Comparison of ENCODE assay signal across 8 cellular contexts in the genomic region with DNA sequence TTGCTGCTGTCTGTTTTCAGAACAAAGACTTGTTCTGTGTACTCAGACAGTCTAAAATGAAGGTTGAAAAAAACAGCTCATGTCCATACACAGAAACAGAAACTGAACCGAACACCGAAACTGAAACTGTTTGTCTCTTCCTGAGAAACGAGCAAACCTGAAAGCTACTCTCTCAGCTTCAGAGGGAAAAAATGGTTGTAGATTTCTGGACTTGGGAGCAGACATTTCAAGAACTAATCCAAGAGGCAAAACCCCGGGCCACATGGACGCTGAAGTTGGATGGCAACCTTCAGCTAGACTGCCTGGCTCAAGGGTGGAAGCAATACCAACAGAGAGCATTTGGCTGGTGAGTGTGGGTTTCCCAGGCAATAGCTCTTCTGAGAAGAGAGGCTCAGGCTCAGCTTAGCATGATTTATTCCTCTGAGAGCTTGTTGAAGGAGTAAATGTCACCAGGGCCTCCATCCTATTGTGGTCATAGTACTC. TPM values are rescaled to one million over a fixed set of nuclear protein-coding genes. Genes with fewer than 3 reads are reported as not detected.
DNase-seq lines count a peak whose midpoint lies in the region; ATAC-seq and TF ChIP-seq lines count a peak whose summit lies in the region.

A gene with protein sequence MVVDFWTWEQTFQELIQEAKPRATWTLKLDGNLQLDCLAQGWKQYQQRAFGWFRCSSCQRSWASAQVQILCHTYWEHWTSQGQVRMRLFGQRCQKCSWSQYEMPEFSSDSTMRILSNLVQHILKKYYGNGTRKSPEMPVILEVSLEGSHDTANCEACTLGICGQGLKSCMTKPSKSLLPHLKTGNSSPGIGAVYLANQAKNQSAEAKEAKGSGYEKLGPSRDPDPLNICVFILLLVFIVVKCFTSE (plus strand): TSS at position 135 of the 483 bp plus-strand sequence. CDS start 57 bp downstream, at position 192.

- ATAC-seq in GM19025 (IDR thresholded peaks at IDR 0.05; ENCODE audit: low read depth, unreplicated experiment) (peak; percentile 94), HG03139 (IDR thresholded peaks at IDR 0.05; ENCODE audit: unreplicated experiment) (peak; percentile 90)

- H3K27ac ChIP-seq in breast epithelium (peak within 1 kb of the TSS; percentile 92 to 97), liver (ENCODE audit: low read depth in 1 of 2, low read length in 2 of 2) (peak within 1 kb of the TSS; percentile 94 to 95)

- peak in 1 of 2 donors; percentile 13 for TF ChIP-seq RAD21 in liver (IDR thresholded peaks at IDR 0.05)

- peak; percentile 73 for DNase-seq in Ammon's horn (ENCODE audit: low spot score)
- no peak for DNase-seq in breast epithelium (ENCODE audit: low spot score in 2 of 2)
- DNase-seq in stimulated activated CD8-positive, alpha-beta memory T cell treated with anti-CD3 and anti-CD28 coated beads, Interleukin-4, amount 100 ng/mL, for 48 hours = peak; percentile 50
- no peak for DNase-seq in NCI-H526 (lab: John Stamatoyannopoulos, UW)

- peak within 1 kb of the TSS; percentile 48 to 74 (median 54) for H3K4me3 ChIP-seq in breast epithelium
- H3K4me3 ChIP-seq in liver (ENCODE audit: low read depth in 1 of 3, low read length in 3 of 3) = peak within 1 kb of the TSS; percentile 42 to 90 (median 71)

- WGBS in liver = 0% methylated on average over 5 of the region's 5 CpGs

- H3K4me1 ChIP-seq in breast epithelium (no peaks in the 10 kb centered on the region), liver (ENCODE audit: control insufficient read depth in 4 of 4, insufficient read depth in 4 of 4, low read length in 3 of 4) (peaks cover 2 to 21% (median 10%) of the 10 kb centered on the region in 4 donors)

- intact Hi-C loops in T-helper 1 cell treated with Interleukin-12 subunit alpha and Interleukin-12 subunit beta and Interleukin-4 antibody, amounts not matched to agents 30 ng/mL and 1 ng/mL, for 36 hours (cut with micrococcal nuclease) = loop anchor here (1.0 to 10.0 kb wide), 15 partner anchors 49 to 1957 kb away; a partner anchor contains a TSS
- intact Hi-C loops in breast epithelium (cut with DNase I; ENCODE audit: low total_unique reads) = no loop called here

- H3K27me3 ChIP-seq in breast epithelium (no peaks in the 10 kb centered on the region), liver (ENCODE audit: control insufficient read depth in 4 of 4, insufficient read depth in 4 of 4, low read length in 3 of 4) (no peaks in the 10 kb centered on the region)

- no peak for TF ChIP-seq CTCF in breast epithelium (IDR thresholded peaks at IDR 0.05)
- no peak for TF ChIP-seq CTCF in liver (IDR thresholded peaks at IDR 0.05; ENCODE audit: low read depth, low read length, missing input control)

- peak within 1 kb of the TSS; percentile 98 to 100 for H3K9ac ChIP-seq in liver (ENCODE audit: low read depth in 1 of 2, low read length in 2 of 2)

- H3K9me3 ChIP-seq in breast epithelium (peaks cover 0 to 6% of the 10 kb centered on the region in 2 donors), liver (ENCODE audit: control insufficient read depth in 4 of 4, low read length in 3 of 4) (no peaks in the 10 kb centered on the region)

- H3K36me3 ChIP-seq in breast epithelium (no peaks in the 10 kb centered on the region), liver (ENCODE audit: control insufficient read depth in 4 of 4, insufficient read depth in 3 of 4, low read depth in 1 of 4, low read length in 3 of 4) (peaks cover 0 to 14% (median 9%) of the 10 kb centered on the region in 4 donors)

- no peak for TF ChIP-seq POLR2A in breast epithelium (IDR thresholded peaks at IDR 0.05)

TF ChIP-seq in liver, 16 proteins besides CTCF, POLR2A, EP300 and RAD21:
- TF ChIP-seq, protein P1, sequence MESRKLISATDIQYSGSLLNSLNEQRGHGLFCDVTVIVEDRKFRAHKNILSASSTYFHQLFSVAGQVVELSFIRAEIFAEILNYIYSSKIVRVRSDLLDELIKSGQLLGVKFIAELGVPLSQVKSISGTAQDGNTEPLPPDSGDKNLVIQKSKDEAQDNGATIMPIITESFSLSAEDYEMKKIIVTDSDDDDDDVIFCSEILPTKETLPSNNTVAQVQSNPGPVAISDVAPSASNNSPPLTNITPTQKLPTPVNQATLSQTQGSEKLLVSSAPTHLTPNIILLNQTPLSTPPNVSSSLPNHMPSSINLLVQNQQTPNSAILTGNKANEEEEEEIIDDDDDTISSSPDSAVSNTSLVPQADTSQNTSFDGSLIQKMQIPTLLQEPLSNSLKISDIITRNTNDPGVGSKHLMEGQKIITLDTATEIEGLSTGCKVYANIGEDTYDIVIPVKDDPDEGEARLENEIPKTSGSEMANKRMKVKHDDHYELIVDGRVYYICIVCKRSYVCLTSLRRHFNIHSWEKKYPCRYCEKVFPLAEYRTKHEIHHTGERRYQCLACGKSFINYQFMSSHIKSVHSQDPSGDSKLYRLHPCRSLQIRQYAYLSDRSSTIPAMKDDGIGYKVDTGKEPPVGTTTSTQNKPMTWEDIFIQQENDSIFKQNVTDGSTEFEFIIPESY (IDR thresholded peaks at IDR 0.05) = no peak
- TF ChIP-seq NR2F2 (IDR thresholded peaks at IDR 0.05) (no peak), HNF4A (conservative IDR thresholded peaks at IDR 0.05) (no peak), YY1 (IDR thresholded peaks at IDR 0.05) (peak; percentile 86), EGR1 (IDR thresholded peaks at IDR 0.05; ENCODE audit: low read depth in 2 of 2) (no peak), JUND (IDR thresholded peaks at IDR 0.05) (peak in 1 of 2 donors; percentile 7), FOXA1 (IDR thresholded peaks at IDR 0.05) (no peak), RXRA (IDR thresholded peaks at IDR 0.05) (peak in 1 of 2 donors; percentile 4), HNF4G (IDR thresholded peaks at IDR 0.05) (no peak), TAF1 (conservative IDR thresholded peaks at IDR 0.05) (peak; percentile 53), GABPA (IDR thresholded peaks at IDR 0.05 in 1 of 2, conservative IDR thresholded peaks at IDR 0.05 in 1 of 2) (peak in 1 of 2 donors; percentile 20), FOXA2 (IDR thresholded peaks at IDR 0.05) (no peak), SP1 (IDR thresholded peaks at IDR 0.05) (peak; percentile 36)
- TF ChIP-seq, protein P2, sequence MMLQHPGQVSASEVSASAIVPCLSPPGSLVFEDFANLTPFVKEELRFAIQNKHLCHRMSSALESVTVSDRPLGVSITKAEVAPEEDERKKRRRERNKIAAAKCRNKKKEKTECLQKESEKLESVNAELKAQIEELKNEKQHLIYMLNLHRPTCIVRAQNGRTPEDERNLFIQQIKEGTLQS (IDR thresholded peaks at IDR 0.05) = no peak
- TF ChIP-seq, protein P3, sequence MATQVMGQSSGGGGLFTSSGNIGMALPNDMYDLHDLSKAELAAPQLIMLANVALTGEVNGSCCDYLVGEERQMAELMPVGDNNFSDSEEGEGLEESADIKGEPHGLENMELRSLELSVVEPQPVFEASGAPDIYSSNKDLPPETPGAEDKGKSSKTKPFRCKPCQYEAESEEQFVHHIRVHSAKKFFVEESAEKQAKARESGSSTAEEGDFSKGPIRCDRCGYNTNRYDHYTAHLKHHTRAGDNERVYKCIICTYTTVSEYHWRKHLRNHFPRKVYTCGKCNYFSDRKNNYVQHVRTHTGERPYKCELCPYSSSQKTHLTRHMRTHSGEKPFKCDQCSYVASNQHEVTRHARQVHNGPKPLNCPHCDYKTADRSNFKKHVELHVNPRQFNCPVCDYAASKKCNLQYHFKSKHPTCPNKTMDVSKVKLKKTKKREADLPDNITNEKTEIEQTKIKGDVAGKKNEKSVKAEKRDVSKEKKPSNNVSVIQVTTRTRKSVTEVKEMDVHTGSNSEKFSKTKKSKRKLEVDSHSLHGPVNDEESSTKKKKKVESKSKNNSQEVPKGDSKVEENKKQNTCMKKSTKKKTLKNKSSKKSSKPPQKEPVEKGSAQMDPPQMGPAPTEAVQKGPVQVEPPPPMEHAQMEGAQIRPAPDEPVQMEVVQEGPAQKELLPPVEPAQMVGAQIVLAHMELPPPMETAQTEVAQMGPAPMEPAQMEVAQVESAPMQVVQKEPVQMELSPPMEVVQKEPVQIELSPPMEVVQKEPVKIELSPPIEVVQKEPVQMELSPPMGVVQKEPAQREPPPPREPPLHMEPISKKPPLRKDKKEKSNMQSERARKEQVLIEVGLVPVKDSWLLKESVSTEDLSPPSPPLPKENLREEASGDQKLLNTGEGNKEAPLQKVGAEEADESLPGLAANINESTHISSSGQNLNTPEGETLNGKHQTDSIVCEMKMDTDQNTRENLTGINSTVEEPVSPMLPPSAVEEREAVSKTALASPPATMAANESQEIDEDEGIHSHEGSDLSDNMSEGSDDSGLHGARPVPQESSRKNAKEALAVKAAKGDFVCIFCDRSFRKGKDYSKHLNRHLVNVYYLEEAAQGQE (IDR thresholded peaks at IDR 0.05) = no peak
- TF ChIP-seq, protein P4, sequence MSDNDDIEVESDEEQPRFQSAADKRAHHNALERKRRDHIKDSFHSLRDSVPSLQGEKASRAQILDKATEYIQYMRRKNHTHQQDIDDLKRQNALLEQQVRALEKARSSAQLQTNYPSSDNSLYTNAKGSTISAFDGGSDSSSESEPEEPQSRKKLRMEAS (IDR thresholded peaks at IDR 0.05) = peak; percentile 21

RNA-seq across cellular contexts. Expression of the gene that starts here (rescaled TPM):
- 21.3 and 21.6 TPM in 2 replicates for total RNA-seq in T-helper 1 cell treated with Interleukin-12 subunit alpha and Interleukin-12 subunit beta and Interleukin-4 antibody, amounts not matched to agents 30 ng/mL and 1 ng/mL, for 36 hours
- 1 to 10 TPM in 2 of 3 donors, under 1 TPM in 1; 0.32 to 7.2 (median 2.3) TPM for total RNA-seq in breast epithelium
- 1 to 10 TPM in 1 of 2 donors, under 1 TPM in 1; 0.93 to 1.8 TPM for total RNA-seq in liver
- 1 to 10 TPM; 2.3 to 3.4 TPM for polyA plus RNA-seq in liver

Comparison
In these comparisons a context has a peak if more than half of its experiments do, and no peak if none do; other contexts are left out.
1. DNase-seq: peak in Ammon's horn (single experiment) and stimulated activated CD8-positive, alpha-beta memory T cell treated with anti-CD3 and anti-CD28 coated beads, Interleukin-4, amount 100 ng/mL, for 48 hours (single experiment); none in breast epithelium (0 of 2) and NCI-H526 (0 of 2).